ENCODE assay signal across 1 cellular context in genomic region chr21:44413566-44414290, GRCh38.
TF ChIP-seq lines count a peak whose summit lies in the region.

No MANE protein-coding gene starts in this region.

TF ChIP-seq in HepG2, 621 proteins besides CTCF, POLR2A, EP300 and RAD21 (continued from another document):
- no peak for TF ChIP-seq FOXP4 (CRISPR knock-in tag; IDR thresholded peaks at IDR 0.05)
- TF ChIP-seq SMARCC2 (IDR thresholded peaks at IDR 0.05), result no peak
- no peak for TF ChIP-seq ZFP36L1 (CRISPR knock-in tag; IDR thresholded peaks at IDR 0.05)
- TF ChIP-seq ZNF253 (CRISPR knock-in tag; IDR thresholded peaks at IDR 0.05; ENCODE audit: borderline replicate concordance), result no peak
- TF ChIP-seq, protein P1, sequence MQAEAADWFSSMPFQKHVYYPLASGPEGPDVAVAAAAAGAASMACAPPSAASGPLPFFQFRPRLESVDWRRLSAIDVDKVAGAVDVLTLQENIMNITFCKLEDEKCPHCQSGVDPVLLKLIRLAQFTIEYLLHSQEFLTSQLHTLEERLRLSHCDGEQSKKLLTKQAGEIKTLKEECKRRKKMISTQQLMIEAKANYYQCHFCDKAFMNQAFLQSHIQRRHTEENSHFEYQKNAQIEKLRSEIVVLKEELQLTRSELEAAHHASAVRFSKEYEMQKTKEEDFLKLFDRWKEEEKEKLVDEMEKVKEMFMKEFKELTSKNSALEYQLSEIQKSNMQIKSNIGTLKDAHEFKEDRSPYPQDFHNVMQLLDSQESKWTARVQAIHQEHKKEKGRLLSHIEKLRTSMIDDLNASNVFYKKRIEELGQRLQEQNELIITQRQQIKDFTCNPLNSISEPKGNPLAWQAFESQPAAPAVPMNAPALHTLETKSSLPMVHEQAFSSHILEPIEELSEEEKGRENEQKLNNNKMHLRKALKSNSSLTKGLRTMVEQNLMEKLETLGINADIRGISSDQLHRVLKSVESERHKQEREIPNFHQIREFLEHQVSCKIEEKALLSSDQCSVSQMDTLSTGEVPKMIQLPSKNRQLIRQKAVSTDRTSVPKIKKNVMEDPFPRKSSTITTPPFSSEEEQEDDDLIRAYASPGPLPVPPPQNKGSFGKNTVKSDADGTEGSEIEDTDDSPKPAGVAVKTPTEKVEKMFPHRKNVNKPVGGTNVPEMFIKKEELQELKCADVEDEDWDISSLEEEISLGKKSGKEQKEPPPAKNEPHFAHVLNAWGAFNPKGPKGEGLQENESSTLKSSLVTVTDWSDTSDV (CRISPR knock-in tag; IDR thresholded peaks at IDR 0.05), result no peak
- TF ChIP-seq, protein P2, sequence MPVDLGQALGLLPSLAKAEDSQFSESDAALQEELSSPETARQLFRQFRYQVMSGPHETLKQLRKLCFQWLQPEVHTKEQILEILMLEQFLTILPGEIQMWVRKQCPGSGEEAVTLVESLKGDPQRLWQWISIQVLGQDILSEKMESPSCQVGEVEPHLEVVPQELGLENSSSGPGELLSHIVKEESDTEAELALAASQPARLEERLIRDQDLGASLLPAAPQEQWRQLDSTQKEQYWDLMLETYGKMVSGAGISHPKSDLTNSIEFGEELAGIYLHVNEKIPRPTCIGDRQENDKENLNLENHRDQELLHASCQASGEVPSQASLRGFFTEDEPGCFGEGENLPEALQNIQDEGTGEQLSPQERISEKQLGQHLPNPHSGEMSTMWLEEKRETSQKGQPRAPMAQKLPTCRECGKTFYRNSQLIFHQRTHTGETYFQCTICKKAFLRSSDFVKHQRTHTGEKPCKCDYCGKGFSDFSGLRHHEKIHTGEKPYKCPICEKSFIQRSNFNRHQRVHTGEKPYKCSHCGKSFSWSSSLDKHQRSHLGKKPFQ (CRISPR knock-in tag; IDR thresholded peaks at IDR 0.05; ENCODE audit: insufficient replicate concordance), result no peak
- TF ChIP-seq GABPB1 (CRISPR knock-in tag; IDR thresholded peaks at IDR 0.05), result no peak
- TF ChIP-seq GTF3A (CRISPR knock-in tag; conservative IDR thresholded peaks at IDR 0.05), result no peak
- TF ChIP-seq, protein P3, sequence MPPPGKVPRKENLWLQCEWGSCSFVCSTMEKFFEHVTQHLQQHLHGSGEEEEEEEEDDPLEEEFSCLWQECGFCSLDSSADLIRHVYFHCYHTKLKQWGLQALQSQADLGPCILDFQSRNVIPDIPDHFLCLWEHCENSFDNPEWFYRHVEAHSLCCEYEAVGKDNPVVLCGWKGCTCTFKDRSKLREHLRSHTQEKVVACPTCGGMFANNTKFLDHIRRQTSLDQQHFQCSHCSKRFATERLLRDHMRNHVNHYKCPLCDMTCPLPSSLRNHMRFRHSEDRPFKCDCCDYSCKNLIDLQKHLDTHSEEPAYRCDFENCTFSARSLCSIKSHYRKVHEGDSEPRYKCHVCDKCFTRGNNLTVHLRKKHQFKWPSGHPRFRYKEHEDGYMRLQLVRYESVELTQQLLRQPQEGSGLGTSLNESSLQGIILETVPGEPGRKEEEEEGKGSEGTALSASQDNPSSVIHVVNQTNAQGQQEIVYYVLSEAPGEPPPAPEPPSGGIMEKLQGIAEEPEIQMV (CRISPR knock-in tag; IDR thresholded peaks at IDR 0.05; ENCODE audit: low read depth), result no peak
